In genomic region chr16:56450275-56450889, GRCh38 we compare ENCODE assay signal across 8 cellular contexts. TPM values are rescaled to one million over a fixed set of nuclear protein-coding genes. Genes with fewer than 3 reads are reported as not detected.
A peak's percentile ranks its signal among the peaks of the same experiment; 100 is the strongest.
DNase-seq lines count a peak whose midpoint lies in the region; ATAC-seq and TF ChIP-seq lines count a peak whose summit lies in the region.

No MANE protein-coding gene starts in this region.

- TF ChIP-seq CTCF in BE2C (IDR thresholded peaks at IDR 0.05; ENCODE audit: low read depth, low read length) (no peak), HFF-Myc (IDR thresholded peaks at IDR 0.05; ENCODE audit: low read depth, low read length, missing control alignments) (no peak), transverse colon (IDR thresholded peaks at IDR 0.05) (no peak), omental fat pad (IDR thresholded peaks at IDR 0.05) (no peak)

- H3K9me3 ChIP-seq in BE2C (no peaks in the 10 kb centered on the region), transverse colon (no peaks in the 10 kb centered on the region)

- intact Hi-C loops in transverse colon (cut with DNase I; ENCODE audit: low total_unique reads), result no loop called here

- H3K27ac ChIP-seq in transverse colon, result peak overlapping the region; percentile 86 to 93 (median 91)

- H3K36me3 ChIP-seq in BE2C (peaks cover 42% of the 10 kb centered on the region), transverse colon (peaks cover 0 to 19% (median 5%) of the 10 kb centered on the region in 4 donors)

- peak; percentile 13 for DNase-seq in BE2C
- no peak for DNase-seq in HFF-Myc (ENCODE audit: extremely low read depth, low read depth)
- peak; percentile 11 for DNase-seq in amniotic epithelial cell (ENCODE audit: low read depth)
- peak; percentile 27 for DNase-seq in left kidney (ENCODE audit: low read depth, low spot score)
- no peak for DNase-seq in transverse colon
- no peak for DNase-seq in stimulated activated naive CD4-positive, alpha-beta T cell treated with Interleukin-2 at 50 U/mL for 16 hours (lab: John Stamatoyannopoulos, UW)
- no peak for DNase-seq in omental fat pad (ENCODE audit: low spot score)

- 9 to 15% methylated on average over 8 to 13 of the region's 13 CpGs for WGBS in transverse colon (ENCODE audit: low coverage in 1 of 2), 2 donors

- no peak for TF ChIP-seq POLR2A in transverse colon (IDR thresholded peaks at IDR 0.05)

- TF ChIP-seq EP300 in transverse colon (IDR thresholded peaks at IDR 0.05; ENCODE audit: low read depth), result no peak

- peak overlapping the region; percentile 83 for H3K4me3 ChIP-seq in BE2C (ENCODE audit: low read depth, low read length)
- H3K4me3 ChIP-seq in HFF-Myc (replicated peaks; ENCODE audit: low read depth, low read length), result peak overlapping the region; percentile 61
- H3K4me3 ChIP-seq in transverse colon, result peak overlapping the region; percentile 58 to 85 (median 84)

- in situ Hi-C loops in transverse colon (cut with MboI; ENCODE audit: low pct_ligation_motif_present in 1 of 4, low pct_unique_long_range_greater_than_20kb in 1 of 4, low sequenced_read_pairs in 3 of 4), result no loop called here

- no peaks in the 10 kb centered on the region for H3K27me3 ChIP-seq in BE2C
- H3K27me3 ChIP-seq in transverse colon, result no peaks in the 10 kb centered on the region

- ATAC-seq in HG02884 (IDR thresholded peaks at IDR 0.05; ENCODE audit: unreplicated experiment) (no peak), omental fat pad (ENCODE audit: low FRiP score) (no peak)

- H3K4me1 ChIP-seq in BE2C, result no peaks in the 10 kb centered on the region
- H3K4me1 ChIP-seq in transverse colon, result peaks cover 20 to 43% (median 26%) of the 10 kb centered on the region in 4 donors

RNA-seq across cellular contexts. Expression of gene NUDT21, which starts 0.8 kb away (rescaled TPM):
- polyA plus RNA-seq in BE2C (2012; ENCODE audit: insufficient read depth, insufficient read length, low read depth), result 110 TPM
- 10 to 100 TPM in 3 of 4 donors, 1 to 10 TPM in 1; 7.5 to 41.9 (median 23.0) TPM for total RNA-seq in transverse colon
- 10 to 100 TPM; 41.6 to 53.4 (median 46.0) TPM for total RNA-seq in omental fat pad

RNA-seq across cellular contexts. Expression of gene OGFOD1, which starts 1.0 kb away (rescaled TPM):
- polyA plus RNA-seq in BE2C (2012; ENCODE audit: insufficient read depth, insufficient read length, low read depth), result 103 TPM
- total RNA-seq in transverse colon (10 to 100 TPM in 2 of 4 donors, 1 to 10 TPM in 2; 2.8 to 22.5 (median 9.5) TPM), omental fat pad (10 to 100 TPM; 19.1 to 58.2 (median 30.9) TPM)

RNA-seq across cellular contexts. Expression of gene AMFR, which starts 25.0 kb away (rescaled TPM):
- 47.8 TPM for polyA plus RNA-seq in BE2C (2012; ENCODE audit: insufficient read depth, insufficient read length, low read depth)
- total RNA-seq in transverse colon, result 100 to 1,000 TPM in 2 of 4 donors, 10 to 100 TPM in 2; 60.7 to 156 (median 114) TPM
- 100 to 1,000 TPM; 126 to 215 (median 162) TPM for total RNA-seq in omental fat pad

Comparison
In these comparisons a context has a peak if more than half of its experiments do, and no peak if none do; other contexts are left out.
1. DNase-seq: peak in BE2C (single experiment), amniotic epithelial cell (single experiment) and left kidney (single experiment); none in HFF-Myc (single experiment), transverse colon (single experiment), stimulated activated naive CD4-positive, alpha-beta T cell treated with Interleukin-2 at 50 U/mL for 16 hours (single experiment) and omental fat pad (single experiment).
2. Peak in every context shown above with its lines, with median percentiles within 50 percentile points of each other: H3K4me3 ChIP-seq.